In genomic region chr1:177586429-177586828, GRCh38 we compare ENCODE assay signal across 15 cellular contexts.
A peak's percentile ranks its signal among the peaks of the same experiment; 100 is the strongest.
DNase-seq lines count a peak whose midpoint lies in the region; ATAC-seq and TF ChIP-seq lines count a peak whose summit lies in the region.
"Had no signal": no experiment of that assay in that cellular context is flagged by ENCODE, and none has a peak within 500 bp of the region (broad histone marks: within the 10 kb centered on the region; RNA-seq: fewer than 3 reads in every experiment).

No MANE protein-coding gene starts in this region.

- TF ChIP-seq RAD21 in HCT116 (IDR thresholded peaks at IDR 0.05; ENCODE audit: low read depth): no peak

- H3K79me2 ChIP-seq in HCT116 (ENCODE audit: insufficient read depth, low read length): no peaks in the 10 kb centered on the region

- no peaks in the 10 kb centered on the region for H3K9me2 ChIP-seq in HCT116 (ENCODE audit: insufficient read depth)

- no TSS peak for BruUV-seq in HCT116 (replicated peaks; lab: Mats Ljungman, UMichigan)

- 0 out of 2 replicates have a peak overlapping the region, but pooled peaks have one; percentile 17 for H3K4me2 ChIP-seq in HCT116 (ENCODE audit: low read length)

- H3K9ac ChIP-seq in HCT116 (ENCODE audit: low read length): no peak overlapping the region
- H3K9ac ChIP-seq in subcutaneous abdominal adipose tissue (ENCODE audit: low read length in 5 of 5): no peak overlapping the region

- intact Hi-C loops in HCT116 (cut with micrococcal nuclease): no loop called here

- ATAC-seq in HCT116: no peak
- no peak for ATAC-seq in GM18520 (IDR thresholded peaks at IDR 0.05; ENCODE audit: unreplicated experiment)

- no peaks in the 10 kb centered on the region; the same call in 1 of the 2 replicates for H4K20me1 ChIP-seq in HCT116 (ENCODE audit: insufficient read depth)

- POLR2A ChIA-PET in HCT116 (lab: Charles Lee): no interaction called here

- TF ChIP-seq CTCF in HCT116 (IDR thresholded peaks at IDR 0.05 in 2 of 3, conservative IDR thresholded peaks at IDR 0.05 in 1 of 3; ENCODE audit: borderline replicate concordance in 1 of 3, insufficient read depth in 1 of 3, low read depth in 2 of 3, low read length in 2 of 3) (no peak), astrocyte of the spinal cord (IDR thresholded peaks at IDR 0.05; ENCODE audit: low read depth, low read length) (no peak), foreskin fibroblast (IDR thresholded peaks at IDR 0.05; ENCODE audit: low read depth, low read length) (no peak)

- H3K27ac ChIP-seq in HCT116 (ENCODE audit: low read depth, low read length) (no peak overlapping the region), subcutaneous abdominal adipose tissue (ENCODE audit: low read depth, low read length) (peak overlapping the region; percentile 52)
- H3K27ac ChIP-seq: Peyer's patch had no signal

- H3K4me3 ChIP-seq in HCT116 (replicated peaks in 1 of 2; ENCODE audit: low read depth in 1 of 2, low read length in 2 of 2): no peak overlapping the region
- H3K4me3 ChIP-seq in astrocyte of the spinal cord (ENCODE audit: low read depth, low read length): no peak overlapping the region
- H3K4me3 ChIP-seq in foreskin fibroblast (ENCODE audit: low read depth in 1 of 2, low read length in 2 of 2): no peak overlapping the region
- H3K4me3 ChIP-seq in subcutaneous abdominal adipose tissue (ENCODE audit: low read depth in 1 of 5, low read length in 5 of 5): no peak overlapping the region
- H3K4me3 ChIP-seq: lung, Peyer's patch had no signal

- DNase-seq in HCT116 (ENCODE audit: low read depth, low spot score) (no peak), astrocyte of the spinal cord (ENCODE audit: low read depth, low spot score) (peak; percentile 88), foreskin fibroblast (peak; percentile 79 to 89), NCI-H1694 (lab: John Stamatoyannopoulos, UW) (no peak)
- no peak for DNase-seq in activated CD8-positive, alpha-beta memory T cell treated with anti-CD3 and anti-CD28 coated beads, Interleukin-2, amount 50 U/mL, for 4 hours
- no peak for DNase-seq in activated CD4-positive, alpha-beta T cell treated with anti-CD3 and anti-CD28 coated beads, Interleukin-2, amount 50 U/mL, for 1 hour
- DNase-seq: activated CD4-positive, alpha-beta T cell treated with anti-CD3 and anti-CD28 coated beads, Interleukin-2, amount 10 ng/mL, durations not matched to agents 7 days and 5 days; caudate nucleus; KG1; NCI-H146; Peyer's patch; stimulated activated CD4-positive, alpha-beta T cell treated with anti-CD3 and anti-CD28 coated beads, Interleukin-12 subunit alpha, Interleukin-12 subunit beta, amount 100 ng/mL, for 4 hours had no signal

- H3K27me3 ChIP-seq in HCT116 (ENCODE audit: insufficient read depth, low read length) (peaks cover 12% of the 10 kb centered on the region; the same call in 1 of the 2 replicates), subcutaneous abdominal adipose tissue (ENCODE audit: control insufficient read depth in 5 of 5, insufficient read depth in 4 of 5, low read length in 5 of 5) (no peaks in the 10 kb centered on the region)
- H3K27me3 ChIP-seq: Peyer's patch had no signal

- H2AFZ ChIP-seq in HCT116 (ENCODE audit: low read depth, low read length, poor library complexity, severe bottlenecking): no peak overlapping the region

- RAD21 ChIA-PET in HCT116 (lab: Charles Lee; ENCODE audit: low non-redundant PET in 1 of 2, low total read pairs in 2 of 2, uncharacterized antibody in 2 of 2, unreplicated experiment in 2 of 2): no interaction called here

- H3K4me1 ChIP-seq in HCT116 (ENCODE audit: control insufficient read depth in 1 of 2, insufficient read depth in 2 of 2, low read length in 2 of 2) (peaks cover 0 to 16% of the 10 kb centered on the region in 2 experiments; a peak in 1 of 4 replicates), subcutaneous abdominal adipose tissue (ENCODE audit: control insufficient read depth in 5 of 5, insufficient read depth in 5 of 5, low read length in 5 of 5) (peaks cover 0 to 7% (median 0%) of the 10 kb centered on the region in 5 donors)

- H3K36me3 ChIP-seq in HCT116 (ENCODE audit: control insufficient read depth in 1 of 2, insufficient read depth in 2 of 2, low read length in 2 of 2) (no peaks in the 10 kb centered on the region), subcutaneous abdominal adipose tissue (ENCODE audit: control insufficient read depth in 5 of 5, insufficient read depth in 5 of 5, low read length in 5 of 5) (no peaks in the 10 kb centered on the region)
- H3K36me3 ChIP-seq: Peyer's patch had no signal

- CTCF ChIA-PET in HCT116 (lab: Charles Lee): no interaction called here

- in situ Hi-C loops in astrocyte of the spinal cord (cut with HindIII; ENCODE audit: low sequenced_read_pairs): no loop called here

- H3K9me3 ChIP-seq in HCT116 (ENCODE audit: control insufficient read depth in 1 of 2, insufficient read depth in 1 of 2, low read depth in 1 of 2, low read length in 2 of 2): no peaks in the 10 kb centered on the region
- H3K9me3 ChIP-seq in subcutaneous abdominal adipose tissue (ENCODE audit: control insufficient read depth in 5 of 5, low read length in 5 of 5): no peaks in the 10 kb centered on the region
- H3K9me3 ChIP-seq: Peyer's patch had no signal

- no peak for TF ChIP-seq POLR2A in HCT116 (IDR thresholded peaks at IDR 0.05; ENCODE audit: borderline replicate concordance, extremely low read depth, insufficient read depth, insufficient read length)

TF ChIP-seq in HCT116, 20 proteins besides CTCF, POLR2A, EP300 and RAD21 (continues in another document):
- no peak for TF ChIP-seq REST (IDR thresholded peaks at IDR 0.05; ENCODE audit: low read depth)
- no peak for TF ChIP-seq EZH2 (IDR thresholded peaks at IDR 0.05)
- no peak for TF ChIP-seq TCF7L2 (IDR thresholded peaks at IDR 0.05; ENCODE audit: borderline replicate concordance, extremely low read depth, insufficient read depth, insufficient read length)
- TF ChIP-seq CBX3 (IDR thresholded peaks at IDR 0.05; ENCODE audit: low read depth): no peak
- TF ChIP-seq FOSL1 (IDR thresholded peaks at IDR 0.05; ENCODE audit: low read depth): no peak
- TF ChIP-seq MAX (IDR thresholded peaks at IDR 0.05): no peak
- no peak for TF ChIP-seq ELF1 (IDR thresholded peaks at IDR 0.05; ENCODE audit: borderline replicate concordance, low read depth)
- no peak for TF ChIP-seq ZBTB33 (IDR thresholded peaks at IDR 0.05; ENCODE audit: extremely low read depth, insufficient replicate concordance, low read length)
- TF ChIP-seq ZNF274 (IDR thresholded peaks at IDR 0.05; ENCODE audit: low read depth, low read length): no peak
- TF ChIP-seq JUND (IDR thresholded peaks at IDR 0.05): no peak
- TF ChIP-seq POLR2AphosphoS5 (IDR thresholded peaks at IDR 0.05; ENCODE audit: low read depth, low read length): no peak
- no peak for TF ChIP-seq ZFX (IDR thresholded peaks at IDR 0.05)
- TF ChIP-seq CEBPB (IDR thresholded peaks at IDR 0.05; ENCODE audit: low read depth): no peak
- no peak for TF ChIP-seq YY1 (IDR thresholded peaks at IDR 0.05; ENCODE audit: extremely low read depth, insufficient replicate concordance, low read depth, low read length)
- TF ChIP-seq SP1 (IDR thresholded peaks at IDR 0.05; ENCODE audit: low read depth): no peak
- no peak for TF ChIP-seq SRF (IDR thresholded peaks at IDR 0.05; ENCODE audit: low read depth)
- TF ChIP-seq ATF3 (IDR thresholded peaks at IDR 0.05): no peak

Comparison
In these comparisons a context has a peak if more than half of its experiments do, and no peak if none do; other contexts are left out.
1. DNase-seq: peak in astrocyte of the spinal cord (single experiment) and foreskin fibroblast (2 of 2); none in HCT116 (single experiment), activated CD8-positive, alpha-beta memory T cell treated with anti-CD3 and anti-CD28 coated beads, Interleukin-2, amount 50 U/mL, for 4 hours (single experiment), activated CD4-positive, alpha-beta T cell treated with anti-CD3 and anti-CD28 coated beads, Interleukin-2, amount 50 U/mL, for 1 hour (single experiment) and NCI-H1694 (single experiment).